ENCODE assay signal across 8 cellular contexts in the genomic region with DNA sequence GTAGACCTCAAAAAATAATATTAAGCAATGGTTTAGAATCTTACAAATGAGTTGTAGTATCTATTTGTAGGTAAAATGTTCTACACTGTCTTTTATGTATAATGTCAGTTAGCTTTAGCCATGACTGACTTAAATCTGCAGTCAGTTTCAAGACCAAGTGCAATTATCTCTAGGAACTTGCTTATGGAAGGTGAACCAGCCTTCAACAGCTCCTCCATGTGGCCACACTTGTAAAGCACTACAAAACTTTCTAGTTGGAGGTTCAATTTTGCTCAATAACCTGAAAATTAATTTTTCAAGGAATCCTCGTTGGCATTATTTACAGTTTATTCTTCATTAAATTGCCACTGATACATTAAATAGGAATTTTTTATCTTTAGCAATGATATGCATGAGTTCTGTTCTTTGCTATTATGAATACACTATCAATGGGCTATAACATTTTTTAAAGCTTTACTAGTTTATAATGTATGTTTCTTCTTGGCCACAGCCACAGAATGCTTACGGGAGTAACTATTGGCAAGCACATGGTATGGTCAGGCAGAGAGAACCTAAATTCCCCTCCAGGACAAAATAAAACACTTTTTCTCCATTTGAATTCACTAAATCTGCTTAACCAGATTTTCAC.
DNase-seq lines count a peak whose midpoint lies in the region; FAIRE-seq and TF ChIP-seq lines count a peak whose summit lies in the region.

No MANE protein-coding gene starts in this region.

- no peak for FAIRE-seq in urothelium cell line (lab: Jason Lieb, UNC)

- CTCF ChIA-PET in HEK293 (lab: Yijun Ruan, JAX): interaction anchor here (0.6 to 2.1 kb wide), 9 partner anchors 14 to 913 kb away, joined by 3 to 7 read pairs (median 3); no protein-coding TSS in a partner anchor

- H3F3A ChIP-seq in DOHH2 (ENCODE audit: control insufficient read depth, insufficient read depth): no peaks in the 10 kb centered on the region

- no peaks in the 10 kb centered on the region for H3K4me1 ChIP-seq in DOHH2 (ENCODE audit: control insufficient read depth, low read length)
- no peaks in the 10 kb centered on the region for H3K4me1 ChIP-seq in HEK293 (ENCODE audit: control insufficient read depth, insufficient read depth, low read length)

- no peak overlapping the region for H3K27ac ChIP-seq in DOHH2 (ENCODE audit: low read depth, low read length)
- no peak overlapping the region for H3K27ac ChIP-seq in HEK293 (ENCODE audit: extremely low read depth, low read depth, low read length)

- POLR2A ChIA-PET in HEK293 (lab: Yijun Ruan, JAX): no interaction called here

- no peaks in the 10 kb centered on the region for H3K36me3 ChIP-seq in DOHH2 (ENCODE audit: control insufficient read depth, low read length)
- no peaks in the 10 kb centered on the region for H3K36me3 ChIP-seq in HEK293 (ENCODE audit: control insufficient read depth in 2 of 2, insufficient read depth in 1 of 2, low read length in 2 of 2)

- H3K4me1 Mint-ChIP-seq in T-helper 2 cell treated with Interferon-gamma antibody and Interleukin-4, amounts not matched to agents 5 μg/mL and 100 μg/mL, for 36 hours (ENCODE audit: low read depth): no peaks in the 10 kb centered on the region

- no peaks in the 10 kb centered on the region for H3K79me2 ChIP-seq in DOHH2 (ENCODE audit: control insufficient read depth, low read length)

- H3K9me2 ChIP-seq in DOHH2 (replicated peaks; ENCODE audit: control insufficient read depth, low read length): no peaks in the 10 kb centered on the region

- TF ChIP-seq CTCF in DOHH2 (IDR thresholded peaks at IDR 0.05; ENCODE audit: low read depth, low read length, poor library complexity, severe bottlenecking): peak; percentile 61
- TF ChIP-seq CTCF in HEK293 (tag by site-specific recombination; IDR thresholded peaks at IDR 0.05): 0 out of 2 replicates have a peak, but pooled peaks have one; percentile 30

- H3K27me3 ChIP-seq in DOHH2 (ENCODE audit: control insufficient read depth, low read length): no peaks in the 10 kb centered on the region

- no peaks in the 10 kb centered on the region for H3K9me3 Mint-ChIP-seq in T-helper 2 cell treated with Interferon-gamma antibody and Interleukin-4, amounts not matched to agents 5 μg/mL and 100 μg/mL, for 36 hours

- H3K27me3 Mint-ChIP-seq in T-helper 2 cell treated with Interferon-gamma antibody and Interleukin-4, amounts not matched to agents 5 μg/mL and 100 μg/mL, for 36 hours (ENCODE audit: low read depth): no peaks in the 10 kb centered on the region

- no peak overlapping the region for H3K27ac Mint-ChIP-seq in T-helper 2 cell treated with Interferon-gamma antibody and Interleukin-4, amounts not matched to agents 5 μg/mL and 100 μg/mL, for 36 hours

- peak; percentile 32 for DNase-seq in RPMI7951 (ENCODE audit: low read depth)
- DNase-seq in globus pallidus (ENCODE audit: low spot score): peak; percentile 31
- DNase-seq in urothelium cell line (ENCODE audit: low spot score): peak; percentile 35
- no peak for DNase-seq in NCI-H2227 (lab: John Stamatoyannopoulos, UW; ENCODE audit: unreplicated experiment)
- no peak for DNase-seq in NCI-H1092 treated with DMSO at 0.1 percent for 48 hours (lab: John Stamatoyannopoulos, UW)
- no peak for DNase-seq in T-helper 2 cell treated with Interferon-gamma antibody and Interleukin-4, amounts not matched to agents 5 μg/mL and 100 μg/mL, for 36 hours (ENCODE audit: low spot score)

- no peak overlapping the region for H3K4me2 ChIP-seq in DOHH2 (ENCODE audit: low read length)

- H3K9me3 ChIP-seq in DOHH2 (ENCODE audit: control insufficient read depth, insufficient read depth, low read length): no peaks in the 10 kb centered on the region
- no peaks in the 10 kb centered on the region for H3K9me3 ChIP-seq in HEK293 (ENCODE audit: control insufficient read depth, insufficient read depth, low read depth, low read length)

- H4K20me1 ChIP-seq in DOHH2 (ENCODE audit: control insufficient read depth, insufficient read depth, low read depth, low read length): no peaks in the 10 kb centered on the region

- H3K36me3 Mint-ChIP-seq in T-helper 2 cell treated with Interferon-gamma antibody and Interleukin-4, amounts not matched to agents 5 μg/mL and 100 μg/mL, for 36 hours (ENCODE audit: low read depth): no peaks in the 10 kb centered on the region

- no peak overlapping the region for H3K4me3 Mint-ChIP-seq in T-helper 2 cell treated with Interferon-gamma antibody and Interleukin-4, amounts not matched to agents 5 μg/mL and 100 μg/mL, for 36 hours

- H3K4me3 ChIP-seq in DOHH2 (ENCODE audit: low read length): no peak overlapping the region
- no peak overlapping the region for H3K4me3 ChIP-seq in HEK293 (ENCODE audit: low read depth, low read length)

TF ChIP-seq in HEK293, 187 proteins besides CTCF, POLR2A, EP300 and RAD21:
- TF ChIP-seq ZNF2 (tag by site-specific recombination; IDR thresholded peaks at IDR 0.05): peak; percentile 91; the same call in 1 of the 2 replicates
- TF ChIP-seq, protein P1, sequence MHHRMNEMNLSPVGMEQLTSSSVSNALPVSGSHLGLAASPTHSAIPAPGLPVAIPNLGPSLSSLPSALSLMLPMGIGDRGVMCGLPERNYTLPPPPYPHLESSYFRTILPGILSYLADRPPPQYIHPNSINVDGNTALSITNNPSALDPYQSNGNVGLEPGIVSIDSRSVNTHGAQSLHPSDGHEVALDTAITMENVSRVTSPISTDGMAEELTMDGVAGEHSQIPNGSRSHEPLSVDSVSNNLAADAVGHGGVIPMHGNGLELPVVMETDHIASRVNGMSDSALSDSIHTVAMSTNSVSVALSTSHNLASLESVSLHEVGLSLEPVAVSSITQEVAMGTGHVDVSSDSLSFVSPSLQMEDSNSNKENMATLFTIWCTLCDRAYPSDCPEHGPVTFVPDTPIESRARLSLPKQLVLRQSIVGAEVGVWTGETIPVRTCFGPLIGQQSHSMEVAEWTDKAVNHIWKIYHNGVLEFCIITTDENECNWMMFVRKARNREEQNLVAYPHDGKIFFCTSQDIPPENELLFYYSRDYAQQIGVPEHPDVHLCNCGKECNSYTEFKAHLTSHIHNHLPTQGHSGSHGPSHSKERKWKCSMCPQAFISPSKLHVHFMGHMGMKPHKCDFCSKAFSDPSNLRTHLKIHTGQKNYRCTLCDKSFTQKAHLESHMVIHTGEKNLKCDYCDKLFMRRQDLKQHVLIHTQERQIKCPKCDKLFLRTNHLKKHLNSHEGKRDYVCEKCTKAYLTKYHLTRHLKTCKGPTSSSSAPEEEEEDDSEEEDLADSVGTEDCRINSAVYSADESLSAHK (tag by site-specific recombination; IDR thresholded peaks at IDR 0.05): peak; percentile 75
- TF ChIP-seq ZNF274 (IDR thresholded peaks at IDR 0.05; ENCODE audit: low read length): no peak
- TF ChIP-seq ZNF274 (tag by site-specific recombination; IDR thresholded peaks at IDR 0.05; ENCODE audit: borderline replicate concordance): no peak
- peak; percentile 51 for TF ChIP-seq ZNF654 (tag by site-specific recombination; IDR thresholded peaks at IDR 0.05; ENCODE audit: low read depth)
- peak; percentile 51; the same call in 1 of the 2 replicates for TF ChIP-seq ZSCAN30 (tag by site-specific recombination; IDR thresholded peaks at IDR 0.05)

Comparison
In these comparisons a context has a peak if more than half of its experiments do, and no peak if none do; other contexts are left out.
1. DNase-seq: peak in RPMI7951 (single experiment), globus pallidus (single experiment) and urothelium cell line (single experiment); none in NCI-H2227 (single experiment), NCI-H1092 treated with DMSO at 0.1 percent for 48 hours (single experiment) and T-helper 2 cell treated with Interferon-gamma antibody and Interleukin-4, amounts not matched to agents 5 μg/mL and 100 μg/mL, for 36 hours (single experiment).